ENCODE assay signal across 8 cellular contexts in genomic region chr11:72722050-72722748, GRCh38. TPM values are rescaled to one million over a fixed set of nuclear protein-coding genes. Genes with fewer than 3 reads are reported as not detected.
DNase-seq lines count a peak whose midpoint lies in the region; ATAC-seq, FAIRE-seq and TF ChIP-seq lines count a peak whose summit lies in the region.

No MANE protein-coding gene starts in this region.

- ATAC-seq in HG02642 (IDR thresholded peaks at IDR 0.05; ENCODE audit: poor library complexity, unreplicated experiment), result peak; percentile 76
- peak; percentile 76 to 88 (median 82) for ATAC-seq in heart right ventricle

- 0% methylated on average over 7 to 10 of the region's 10 CpGs for WGBS in adrenal gland, 4 donors
- 0 to 1% methylated on average over 10 of the region's 10 CpGs for WGBS in heart right ventricle, 2 donors

- peak overlapping the region in 3 of 4 donors; percentile 38 to 67 (median 41) for H3K4me3 ChIP-seq in adrenal gland
- peak overlapping the region; percentile 62 to 88 (median 72) for H3K4me3 ChIP-seq in heart right ventricle

- TF ChIP-seq POLR2A in GM12891 (IDR thresholded peaks at IDR 0.05; ENCODE audit: low read depth, low read length) (peak; percentile 75), adrenal gland (IDR thresholded peaks at IDR 0.05) (peak in 1 of 2 donors; percentile 68)

- FAIRE-seq in GM12891 (lab: Jason Lieb, UNC), result peak; percentile 98
- FAIRE-seq in urothelium cell line (lab: Jason Lieb, UNC), result no peak

- no peaks in the 10 kb centered on the region for H3K27me3 ChIP-seq in adrenal gland
- no peaks in the 10 kb centered on the region for H3K27me3 ChIP-seq in heart right ventricle

- H3K9me3 ChIP-seq in adrenal gland (replicated peaks in 1 of 3) (no peaks in the 10 kb centered on the region), heart right ventricle (no peaks in the 10 kb centered on the region)

- DNase-seq in GM12891 (ENCODE audit: insufficient read length, low spot score), result peak; percentile 90
- peak; percentile 66 for DNase-seq in NCI-H1105 (lab: John Stamatoyannopoulos, UW)
- DNase-seq in T follicular helper cell (ENCODE audit: low read depth), result peak; percentile 74
- peak; percentile 88 to 96 (median 92) for DNase-seq in adrenal gland
- DNase-seq in heart right ventricle, result peak; percentile 84 to 94
- peak; percentile 77 for DNase-seq in putamen (ENCODE audit: low spot score)
- peak; percentile 92 for DNase-seq in urothelium cell line (ENCODE audit: low spot score)

- H3K36me3 ChIP-seq in adrenal gland (replicated peaks in 1 of 2), result peaks cover 0 to 6% of the 10 kb centered on the region in 2 donors
- H3K36me3 ChIP-seq in heart right ventricle, result peaks cover 0 to 49% (median 0%) of the 10 kb centered on the region in 9 donors

- intact Hi-C loops in adrenal gland (cut with DNase I) (loop anchor here in 1 of 2 donors (10.0 kb wide), 1 partner anchor 93 kb away; the partner anchor contains the start of gene ATG16L2), heart right ventricle (cut with DNase I) (loop anchor here in 8 of 10 donors (1.0 to 10.0 kb wide), 10 partner anchors 63 to 563 kb away; partner anchors contain the start of genes STARD10 (in 2 of the 8) and ATG16L2 (in 1 of the 8))

- peaks cover 41 to 56% of the 10 kb centered on the region in 2 donors for H3K4me1 ChIP-seq in adrenal gland (replicated peaks in 1 of 2)
- peaks cover 23 to 84% (median 62%) of the 10 kb centered on the region in 9 donors for H3K4me1 ChIP-seq in heart right ventricle

- peak overlapping the region; percentile 34 to 90 (median 77) for H3K27ac ChIP-seq in adrenal gland
- H3K27ac ChIP-seq in heart right ventricle, result peak overlapping the region; percentile 87 to 99 (median 93)

- peak in 1 of 6 experiments; percentile 13 for TF ChIP-seq CTCF in adrenal gland (IDR thresholded peaks at IDR 0.05)
- TF ChIP-seq CTCF in heart right ventricle (IDR thresholded peaks at IDR 0.05), result no peak

TF ChIP-seq in GM12891, 5 proteins besides CTCF, POLR2A, EP300 and RAD21:
- TF ChIP-seq PAX5 (IDR thresholded peaks at IDR 0.05; ENCODE audit: insufficient read depth, low read length, severe bottlenecking) (no peak), TAF1 (IDR thresholded peaks at IDR 0.05; ENCODE audit: low read depth, low read length) (peak; percentile 25; the same call in 1 of the 2 replicates), SPI1 (IDR thresholded peaks at IDR 0.05; ENCODE audit: low read depth, low read length) (peak; percentile 80), POLR2AphosphoS5 (IDR thresholded peaks at IDR 0.05; ENCODE audit: low read depth, low read length) (peak; percentile 68; the same call in 1 of the 2 replicates)
TF ChIP-seq in GM12891: peak in this region for 3.

RNA-seq across cellular contexts. Expression of gene ARAP1, which starts 30.0 kb away (rescaled TPM):
- polyA plus RNA-seq in GM12891 (2012; ENCODE audit: low read depth, missing spikeins), result 55.4 TPM
- total RNA-seq in adrenal gland (100 to 1,000 TPM; 103 to 216 (median 153) TPM), heart right ventricle (10 to 100 TPM; 30.4 to 68.3 (median 40.8) TPM)
- polyA plus RNA-seq in adrenal gland (100 to 1,000 TPM in 2 of 3 donors, 10 to 100 TPM in 1; 30.0 to 217 (median 150) TPM), heart right ventricle (10 to 100 TPM; 35.8 to 58.7 TPM)

RNA-seq across cellular contexts. Expression of gene PDE2A, which starts 48.0 kb away (rescaled TPM):
- polyA plus RNA-seq in GM12891 (2012; ENCODE audit: low read depth, missing spikeins), result 0.51 TPM
- total RNA-seq in adrenal gland, result 100 to 1,000 TPM in 2 of 8 donors, 10 to 100 TPM in 6; 52.3 to 226 (median 60.8) TPM
- polyA plus RNA-seq in adrenal gland, result 100 to 1,000 TPM in 1 of 3 donors, 10 to 100 TPM in 2; 70.4 to 106 (median 82.5) TPM
- 10 to 100 TPM; 10.4 to 44.4 (median 30.2) TPM for total RNA-seq in heart right ventricle
- polyA plus RNA-seq in heart right ventricle, result 10 to 100 TPM; 28.4 to 47.6 TPM

Comparison
In these comparisons a context has a peak if more than half of its experiments do, and no peak if none do; other contexts are left out.
1. Peak in every context shown above with its lines: DNase-seq, ATAC-seq, H3K4me3 ChIP-seq and H3K27ac ChIP-seq.